Comparison of ENCODE assay signal across 8 cellular contexts in the genomic region with DNA sequence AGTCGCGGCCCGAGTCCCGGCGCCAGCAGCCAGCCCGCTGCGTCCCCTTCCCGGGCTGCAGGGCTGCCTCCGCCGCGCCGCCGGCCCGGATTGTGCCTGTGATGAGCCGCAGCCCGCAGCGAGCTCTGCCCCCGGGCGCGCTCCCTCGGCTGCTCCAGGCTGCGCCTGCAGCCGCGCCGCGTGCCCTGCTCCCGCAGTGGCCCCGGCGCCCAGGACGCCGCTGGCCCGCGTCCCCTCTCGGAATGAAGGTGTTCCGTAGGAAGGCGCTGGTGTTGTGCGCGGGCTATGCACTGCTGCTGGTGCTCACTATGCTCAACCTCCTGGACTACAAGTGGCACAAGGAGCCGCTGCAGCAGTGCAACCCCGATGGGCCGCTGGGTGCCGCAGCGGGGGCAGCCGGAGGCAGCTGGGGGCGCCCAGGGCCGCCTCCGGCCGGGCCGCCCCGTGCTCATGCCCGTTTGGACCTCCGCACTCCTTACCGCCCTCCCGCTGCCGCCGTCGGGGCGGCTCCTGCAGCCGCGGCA. TPM values are rescaled to one million over a fixed set of nuclear protein-coding genes. Genes with fewer than 3 reads are reported as not detected.
DNase-seq lines count a peak whose midpoint lies in the region; ATAC-seq lines count a peak whose summit lies in the region.

No MANE protein-coding gene starts in this region.

- no peaks in the 10 kb centered on the region for H3K9me3 ChIP-seq in T-helper 17 cell (ENCODE audit: control insufficient read depth, low read length, poor library complexity, severe bottlenecking)

- H3K4me1 Mint-ChIP-seq in T-helper 17 cell: peaks cover 13% of the 10 kb centered on the region
- peaks cover 6% of the 10 kb centered on the region for H3K4me1 Mint-ChIP-seq in central memory CD8-positive, alpha-beta T cell
- peaks cover 26 to 50% of the 10 kb centered on the region in 2 donors for H3K4me1 Mint-ChIP-seq in stimulated activated naive B cell treated with anti-CD40 and anti-IgM and Interleukin-4, amounts not matched to agents 10 μg/mL and 1 μg/mL and 100 μg/mL, for 72 hours

- H3K4me3 Mint-ChIP-seq in T-helper 17 cell: peak overlapping the region; percentile 45
- H3K4me3 Mint-ChIP-seq in central memory CD8-positive, alpha-beta T cell: peak overlapping the region; percentile 89
- H3K4me3 Mint-ChIP-seq in stimulated activated naive B cell treated with anti-CD40 and anti-IgM and Interleukin-4, amounts not matched to agents 10 μg/mL and 1 μg/mL and 100 μg/mL, for 72 hours: peak overlapping the region; percentile 59 to 99

- no peaks in the 10 kb centered on the region for H3K9me3 Mint-ChIP-seq in central memory CD8-positive, alpha-beta T cell
- H3K9me3 Mint-ChIP-seq in stimulated activated naive B cell treated with anti-CD40 and anti-IgM and Interleukin-4, amounts not matched to agents 10 μg/mL and 1 μg/mL and 100 μg/mL, for 72 hours: no peaks in the 10 kb centered on the region

- H3K27ac Mint-ChIP-seq in T-helper 17 cell: no peak overlapping the region
- no peak overlapping the region for H3K27ac Mint-ChIP-seq in central memory CD8-positive, alpha-beta T cell (ENCODE audit: low read depth)
- no peak overlapping the region for H3K27ac Mint-ChIP-seq in stimulated activated naive B cell treated with anti-CD40 and anti-IgM and Interleukin-4, amounts not matched to agents 10 μg/mL and 1 μg/mL and 100 μg/mL, for 72 hours

- DNase-seq in activated CD8-positive, alpha-beta memory T cell treated with anti-CD3 and anti-CD28 coated beads for 48 hours (ENCODE audit: low read depth in 2 of 3, low spot score in 2 of 3): peak in 2 of 3 experiments; percentile 22 to 23
- no peak for DNase-seq in activated CD8-positive, alpha-beta memory T cell treated with anti-CD3 and anti-CD28 coated beads for 24 hours
- DNase-seq in T-helper 17 cell (peak; percentile 8 to 14 (median 10)), lung microvascular endothelial cell (ENCODE audit: low read depth in 2 of 2) (peak; percentile 40 to 58), NCI-H226 (no peak)
- peak; percentile 17 to 18 for DNase-seq in central memory CD8-positive, alpha-beta T cell (ENCODE audit: low spot score in 2 of 2)
- DNase-seq in stimulated activated naive B cell treated with anti-CD40 and anti-IgM and Interleukin-4, amounts not matched to agents 10 μg/mL and 1 μg/mL and 100 μg/mL, for 72 hours: no peak

- H3K27me3 Mint-ChIP-seq in T-helper 17 cell: peaks cover 27% of the 10 kb centered on the region
- H3K27me3 Mint-ChIP-seq in central memory CD8-positive, alpha-beta T cell: peaks cover 20% of the 10 kb centered on the region
- H3K27me3 Mint-ChIP-seq in stimulated activated naive B cell treated with anti-CD40 and anti-IgM and Interleukin-4, amounts not matched to agents 10 μg/mL and 1 μg/mL and 100 μg/mL, for 72 hours: peaks cover 0 to 3% of the 10 kb centered on the region in 2 donors

- no peaks in the 10 kb centered on the region for H3K36me3 Mint-ChIP-seq in T-helper 17 cell (ENCODE audit: low read depth)
- H3K36me3 Mint-ChIP-seq in central memory CD8-positive, alpha-beta T cell (ENCODE audit: insufficient read depth): peaks cover 7% of the 10 kb centered on the region
- H3K36me3 Mint-ChIP-seq in stimulated activated naive B cell treated with anti-CD40 and anti-IgM and Interleukin-4, amounts not matched to agents 10 μg/mL and 1 μg/mL and 100 μg/mL, for 72 hours: peaks cover 22 to 24% of the 10 kb centered on the region in 2 donors

- ATAC-seq in HG02981 (IDR thresholded peaks at IDR 0.05; ENCODE audit: unreplicated experiment) (peak; percentile 43), T-helper 17 cell (peak; percentile 55)
- peak; percentile 35 for ATAC-seq in central memory CD8-positive, alpha-beta T cell (replicated peaks; ENCODE audit: extremely low read depth, poor library complexity, severe bottlenecking)
- peak; percentile 41 to 46 for ATAC-seq in stimulated activated naive B cell treated with anti-CD40 and anti-IgM and Interleukin-4, amounts not matched to agents 10 μg/mL and 1 μg/mL and 100 μg/mL, for 72 hours (replicated peaks)

RNA-seq across cellular contexts. Expression of a gene that starts 1.2 kb away (rescaled TPM):
- total RNA-seq in T-helper 17 cell (1 to 10 TPM; 1.8 to 2.2 TPM), lung microvascular endothelial cell (3.7 and 5.4 TPM in 2 replicates)

Comparison
In these comparisons a context has a peak if more than half of its experiments do, and no peak if none do; other contexts are left out.
1. DNase-seq: peak in activated CD8-positive, alpha-beta memory T cell treated with anti-CD3 and anti-CD28 coated beads for 48 hours (2 of 3), T-helper 17 cell (3 of 3), central memory CD8-positive, alpha-beta T cell (2 of 2) and lung microvascular endothelial cell (2 of 2); none in activated CD8-positive, alpha-beta memory T cell treated with anti-CD3 and anti-CD28 coated beads for 24 hours (single experiment), stimulated activated naive B cell treated with anti-CD40 and anti-IgM and Interleukin-4, amounts not matched to agents 10 μg/mL and 1 μg/mL and 100 μg/mL, for 72 hours (single experiment) and NCI-H226 (single experiment).
2. Peak in every context shown above with its lines, with median percentiles within 50 percentile points of each other: ATAC-seq and H3K4me3 Mint-ChIP-seq.